Comparison of ENCODE assay signal across 28 cellular contexts in genomic region chr4:127780598-127780997, GRCh38. TPM values are rescaled to one million over a fixed set of nuclear protein-coding genes. Genes with fewer than 3 reads are reported as not detected.
A peak's percentile ranks its signal among the peaks of the same experiment; 100 is the strongest.
DNase-seq lines count a peak whose midpoint lies in the region; ATAC-seq and TF ChIP-seq lines count a peak whose summit lies in the region.
"Had no signal": no experiment of that assay in that cellular context is flagged by ENCODE, and none has a peak within 500 bp of the region (broad histone marks: within the 10 kb centered on the region; RNA-seq: fewer than 3 reads in every experiment).

No MANE protein-coding gene starts in this region.

- no peaks in the 10 kb centered on the region for H3K9me3 Mint-ChIP-seq in CD4-positive, alpha-beta T cell
- peaks cover 0 to 5% (median 0%) of the 10 kb centered on the region in 5 donors for H3K9me3 Mint-ChIP-seq in CD8-positive, alpha-beta memory T cell
- peaks cover 0 to 1% of the 10 kb centered on the region in 2 donors for H3K9me3 Mint-ChIP-seq in effector memory CD8-positive, alpha-beta T cell
- H3K9me3 Mint-ChIP-seq in neural crest cell: no peaks in the 10 kb centered on the region
- H3K9me3 Mint-ChIP-seq: activated CD4-positive, alpha-beta memory T cell treated with anti-CD3 and anti-CD28 coated beads, Interleukin-2, amount 10 ng/mL, durations not matched to agents 7 days and 5 days; activated naive CD4-positive, alpha-beta T cell treated with anti-CD3 and anti-CD28 coated beads, Interleukin-2, amount 10 ng/mL, durations not matched to agents 7 days and 5 days had no signal

- no peak for ATAC-seq in CD4-positive, alpha-beta T cell (ENCODE audit: poor library complexity)
- no peak for ATAC-seq in effector memory CD8-positive, alpha-beta T cell (replicated peaks)
- ATAC-seq: esophagus mucosa, HepG2, T-helper 17 cell had no signal

- H3K4me3 ChIP-seq in CD8-positive, alpha-beta memory T cell (ENCODE audit: low read length): no peak overlapping the region

- peak overlapping the region; percentile 75 for H3K4me3 Mint-ChIP-seq in CD4-positive, alpha-beta T cell
- peak overlapping the region in 6 of 7 donors; percentile 10 to 81 (median 46) for H3K4me3 Mint-ChIP-seq in CD8-positive, alpha-beta memory T cell
- H3K4me3 Mint-ChIP-seq in effector memory CD8-positive, alpha-beta T cell: peak overlapping the region; percentile 63 to 85
- peak overlapping the region; percentile 85 for H3K4me3 Mint-ChIP-seq in neural crest cell

- no peaks in the 10 kb centered on the region for H3K9me3 ChIP-seq in CD4-positive, alpha-beta T cell (ENCODE audit: control insufficient read depth, low read length)
- H3K9me3 ChIP-seq in CD8-positive, alpha-beta memory T cell (ENCODE audit: low read length): no peaks in the 10 kb centered on the region
- H3K9me3 ChIP-seq: left ventricle myocardium inferior, spleen had no signal

- no peaks in the 10 kb centered on the region for H3K36me3 ChIP-seq in CD8-positive, alpha-beta memory T cell (ENCODE audit: insufficient read depth, low read length)
- H3K36me3 ChIP-seq: left ventricle myocardium inferior, spleen had no signal

- H3K27ac ChIP-seq in CD4-positive, alpha-beta T cell (ENCODE audit: low read depth, low read length): no peak overlapping the region
- H3K27ac ChIP-seq in CD8-positive, alpha-beta memory T cell (ENCODE audit: low read depth, low read length): no peak overlapping the region
- H3K27ac ChIP-seq: left ventricle myocardium inferior, spleen, WERI-Rb-1 had no signal

- H3K4me1 Mint-ChIP-seq in CD4-positive, alpha-beta T cell (ENCODE audit: low read depth): peaks cover 13% of the 10 kb centered on the region
- peaks cover 15 to 21% (median 20%) of the 10 kb centered on the region in 3 donors for H3K4me1 Mint-ChIP-seq in CD8-positive, alpha-beta memory T cell
- H3K4me1 Mint-ChIP-seq in effector memory CD8-positive, alpha-beta T cell (ENCODE audit: low read depth in 2 of 2): peaks cover 15 to 20% of the 10 kb centered on the region in 2 donors
- H3K4me1 Mint-ChIP-seq in neural crest cell: peaks cover 20% of the 10 kb centered on the region

- TF ChIP-seq CTCF in CD4-positive, alpha-beta T cell (IDR thresholded peaks at IDR 0.05): no peak
- TF ChIP-seq CTCF in neural crest cell (conservative IDR thresholded peaks at IDR 0.05): no peak

- peaks cover 82% of the 10 kb centered on the region for H3K27me3 Mint-ChIP-seq in CD4-positive, alpha-beta T cell
- H3K27me3 Mint-ChIP-seq in CD8-positive, alpha-beta memory T cell: peaks cover 54 to 83% of the 10 kb centered on the region in 2 donors
- peaks cover 65 to 74% of the 10 kb centered on the region in 2 donors for H3K27me3 Mint-ChIP-seq in effector memory CD8-positive, alpha-beta T cell
- H3K27me3 Mint-ChIP-seq in neural crest cell (ENCODE audit: low read depth): peaks cover 36% of the 10 kb centered on the region

- H3K36me3 Mint-ChIP-seq in CD4-positive, alpha-beta T cell (ENCODE audit: low read depth): no peaks in the 10 kb centered on the region
- peaks cover 0 to 1% (median 0%) of the 10 kb centered on the region in 3 donors for H3K36me3 Mint-ChIP-seq in CD8-positive, alpha-beta memory T cell
- H3K36me3 Mint-ChIP-seq in effector memory CD8-positive, alpha-beta T cell (ENCODE audit: insufficient read depth): no peaks in the 10 kb centered on the region
- no peaks in the 10 kb centered on the region for H3K36me3 Mint-ChIP-seq in neural crest cell (ENCODE audit: low read depth)

- CTCF ChIA-PET in CD4-positive, alpha-beta T cell (lab: Charles Lee): no interaction called here
- CTCF ChIA-PET in CD8-positive, alpha-beta memory T cell (lab: Charles Lee): no interaction called here

- DNase-seq in CD4-positive, alpha-beta T cell: no peak
- DNase-seq in CD8-positive, alpha-beta memory T cell: no peak
- DNase-seq in effector memory CD8-positive, alpha-beta T cell: no peak
- DNase-seq in neural crest cell (ENCODE audit: low read depth, low spot score) (no peak), germinal center (ENCODE audit: low spot score) (no peak), DMS79 (lab: John Stamatoyannopoulos, UW) (no peak), KG1 (lab: John Stamatoyannopoulos, UW) (no peak)
- DNase-seq: activated CD4-positive, alpha-beta memory T cell treated with anti-CD3 and anti-CD28 coated beads, Interleukin-2, amount 10 ng/mL, durations not matched to agents 7 days and 5 days; activated naive CD4-positive, alpha-beta T cell treated with anti-CD3 and anti-CD28 coated beads, Interleukin-2, amount 10 ng/mL, durations not matched to agents 7 days and 5 days; effector CD4-positive, alpha-beta T cell; foreskin melanocyte; GOT3; hippocampal formation; left ventricle myocardium inferior; NCI-H1092 treated with DMSO at 0.1 percent for 48 hours; NCI-H1930; NCI-H226; SHP77 treated with DMSO at 0.1 percent for 48 hours; spleen; stimulated activated CD4-positive, alpha-beta T cell treated with anti-CD3 and anti-CD28 coated beads, Interleukin-4, amount 100 ng/mL, for 1 hour; stimulated activated naive CD4-positive, alpha-beta T cell treated with Interleukin-2 at 50 U/mL for 16 hours; T-helper 17 cell; WERI-Rb-1 had no signal

- intact Hi-C loops in CD4-positive, alpha-beta T cell (cut with DNase I, micrococcal nuclease): no loop called here

- POLR2A ChIA-PET in CD4-positive, alpha-beta T cell (lab: Charles Lee): no interaction called here
- POLR2A ChIA-PET in CD8-positive, alpha-beta memory T cell (lab: Charles Lee): no interaction called here

- H3K27me3 ChIP-seq in CD4-positive, alpha-beta T cell (ENCODE audit: control insufficient read depth, insufficient read depth, low read length): peaks cover 81% of the 10 kb centered on the region
- H3K27me3 ChIP-seq in CD8-positive, alpha-beta memory T cell (ENCODE audit: insufficient read depth, low read length, poor library complexity, severe bottlenecking): peaks cover 36% of the 10 kb centered on the region

- H3K4me1 ChIP-seq in CD8-positive, alpha-beta memory T cell (ENCODE audit: insufficient read depth, low read length): peaks cover 4% of the 10 kb centered on the region

- H3K27ac Mint-ChIP-seq in CD4-positive, alpha-beta T cell: no peak overlapping the region
- no peak overlapping the region for H3K27ac Mint-ChIP-seq in CD8-positive, alpha-beta memory T cell
- H3K27ac Mint-ChIP-seq in effector memory CD8-positive, alpha-beta T cell: no peak overlapping the region
- no peak overlapping the region for H3K27ac Mint-ChIP-seq in neural crest cell (ENCODE audit: unreplicated experiment)
- H3K27ac Mint-ChIP-seq: activated CD4-positive, alpha-beta memory T cell treated with anti-CD3 and anti-CD28 coated beads, Interleukin-2, amount 10 ng/mL, durations not matched to agents 7 days and 5 days; activated naive CD4-positive, alpha-beta T cell treated with anti-CD3 and anti-CD28 coated beads, Interleukin-2, amount 10 ng/mL, durations not matched to agents 7 days and 5 days; T-helper 17 cell had no signal

RNA-seq across cellular contexts. Expression of gene HSPA4L, which starts 1.5 kb away (rescaled TPM):
- total RNA-seq in CD4-positive, alpha-beta T cell: not detected
- under 1 TPM; 0.50 to 0.55 TPM for total RNA-seq in CD8-positive, alpha-beta memory T cell
- not detected for polyA plus RNA-seq in CD8-positive, alpha-beta memory T cell
- total RNA-seq in neural crest cell: 7.7 and 8.2 TPM in 2 replicates
- total RNA-seq: T-helper 17 cell had no signal

RNA-seq across cellular contexts. Expression of gene SLC25A31, which starts 50.4 kb away (rescaled TPM):
- total RNA-seq in CD4-positive, alpha-beta T cell: not detected
- total RNA-seq in CD8-positive, alpha-beta memory T cell: not detected
- not detected for polyA plus RNA-seq in CD8-positive, alpha-beta memory T cell
- not detected in 2 replicates for total RNA-seq in neural crest cell
- total RNA-seq: activated CD4-positive, alpha-beta memory T cell treated with anti-CD3 and anti-CD28 coated beads, Interleukin-2, amount 10 ng/mL, durations not matched to agents 7 days and 5 days; chondrocyte; esophagus mucosa; left ventricle myocardium inferior; mononuclear cell; renal cortical epithelial cell; spleen; T-helper 17 cell had no signal
- polyA plus RNA-seq: HepG2 had no signal
